Comparison of ENCODE assay signal across 1 cellular context in the genomic region with DNA sequence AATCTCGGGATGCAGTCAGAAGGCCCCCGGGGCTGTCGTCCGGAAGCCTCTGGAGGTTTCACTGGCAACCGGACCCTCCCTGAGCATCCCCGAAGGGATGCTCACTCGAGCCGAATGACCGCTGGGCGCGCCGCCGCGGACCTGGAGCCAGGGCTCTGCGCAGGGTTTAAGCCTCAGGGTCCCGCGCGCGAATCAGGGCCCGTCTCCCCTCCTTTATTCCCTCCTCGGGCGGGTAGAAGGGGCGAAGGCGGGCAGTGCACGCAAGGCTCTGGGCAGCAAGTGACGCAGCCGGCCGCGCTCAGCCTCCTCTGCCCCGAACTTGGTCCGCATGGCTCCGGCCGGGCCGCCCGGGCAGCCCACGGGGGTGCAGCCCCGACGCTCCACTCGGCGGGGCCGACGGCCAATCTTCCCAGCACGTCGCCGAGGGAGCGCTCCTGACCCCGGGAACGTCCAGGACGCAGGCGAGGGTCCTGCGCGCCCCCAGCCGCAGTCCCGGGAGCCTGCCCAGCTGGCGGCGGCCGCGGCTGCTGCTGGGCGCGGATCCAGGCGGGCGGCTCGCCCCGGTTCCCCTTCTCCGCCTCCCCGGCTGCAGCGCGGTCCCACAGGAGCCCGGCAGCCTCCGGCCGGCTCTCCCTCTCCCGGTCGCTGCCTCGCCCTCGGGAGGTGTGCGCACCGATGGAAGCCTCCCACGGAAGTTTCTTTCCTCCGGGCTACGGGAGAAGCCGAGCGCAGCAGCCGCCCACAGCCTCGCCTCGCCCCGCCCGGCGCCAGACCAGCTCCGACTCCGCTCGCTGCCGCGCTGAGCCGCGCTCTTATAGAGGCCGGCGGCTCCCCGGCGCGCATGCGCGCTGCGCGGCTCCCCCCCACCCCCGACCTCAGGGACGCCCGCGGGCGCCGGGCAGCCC.
TF ChIP-seq lines count a peak whose summit lies in the region.

SHISA2 (minus strand) TSS at position 786 of the 905 bp plus-strand sequence. CDS start 1,041 bp downstream, outside the sequence.

TF ChIP-seq in HEK293, 187 proteins besides CTCF, POLR2A, EP300 and RAD21 (continued from another document):
- TF ChIP-seq REST (tag by site-specific recombination; IDR thresholded peaks at IDR 0.05) (no peak), ZNF311 (tag by site-specific recombination; IDR thresholded peaks at IDR 0.05; ENCODE audit: borderline replicate concordance) (no peak), ZNF768 (tag by site-specific recombination; IDR thresholded peaks at IDR 0.05) (no peak), ZNF354C (tag by site-specific recombination; IDR thresholded peaks at IDR 0.05; ENCODE audit: borderline replicate concordance, low read depth) (no peak), WT1 (tag by site-specific recombination; IDR thresholded peaks at IDR 0.05) (no peak), ZNF214 (tag by site-specific recombination; IDR thresholded peaks at IDR 0.05; ENCODE audit: borderline replicate concordance) (no peak), KLF10 (tag by site-specific recombination; IDR thresholded peaks at IDR 0.05) (0 out of 2 replicates have a peak, but pooled peaks have one; percentile 29), SP2 (tag by site-specific recombination; IDR thresholded peaks at IDR 0.05) (peak; percentile 23; the same call in 1 of the 2 replicates), ZNF202 (tag by site-specific recombination; IDR thresholded peaks at IDR 0.05; ENCODE audit: borderline replicate concordance) (no peak), ZNF600 (tag by site-specific recombination; IDR thresholded peaks at IDR 0.05) (peak; percentile 87), ZNF670 (tag by site-specific recombination; IDR thresholded peaks at IDR 0.05; ENCODE audit: low read depth) (no peak), ZIC2 (tag by site-specific recombination; IDR thresholded peaks at IDR 0.05) (no peak; the same call in 1 of the 2 replicates), ZNF624 (tag by site-specific recombination; IDR thresholded peaks at IDR 0.05) (no peak), MEIS1 (CRISPR knock-in tag; IDR thresholded peaks at IDR 0.05; ENCODE audit: borderline replicate concordance) (no peak)
- TF ChIP-seq, protein P1, sequence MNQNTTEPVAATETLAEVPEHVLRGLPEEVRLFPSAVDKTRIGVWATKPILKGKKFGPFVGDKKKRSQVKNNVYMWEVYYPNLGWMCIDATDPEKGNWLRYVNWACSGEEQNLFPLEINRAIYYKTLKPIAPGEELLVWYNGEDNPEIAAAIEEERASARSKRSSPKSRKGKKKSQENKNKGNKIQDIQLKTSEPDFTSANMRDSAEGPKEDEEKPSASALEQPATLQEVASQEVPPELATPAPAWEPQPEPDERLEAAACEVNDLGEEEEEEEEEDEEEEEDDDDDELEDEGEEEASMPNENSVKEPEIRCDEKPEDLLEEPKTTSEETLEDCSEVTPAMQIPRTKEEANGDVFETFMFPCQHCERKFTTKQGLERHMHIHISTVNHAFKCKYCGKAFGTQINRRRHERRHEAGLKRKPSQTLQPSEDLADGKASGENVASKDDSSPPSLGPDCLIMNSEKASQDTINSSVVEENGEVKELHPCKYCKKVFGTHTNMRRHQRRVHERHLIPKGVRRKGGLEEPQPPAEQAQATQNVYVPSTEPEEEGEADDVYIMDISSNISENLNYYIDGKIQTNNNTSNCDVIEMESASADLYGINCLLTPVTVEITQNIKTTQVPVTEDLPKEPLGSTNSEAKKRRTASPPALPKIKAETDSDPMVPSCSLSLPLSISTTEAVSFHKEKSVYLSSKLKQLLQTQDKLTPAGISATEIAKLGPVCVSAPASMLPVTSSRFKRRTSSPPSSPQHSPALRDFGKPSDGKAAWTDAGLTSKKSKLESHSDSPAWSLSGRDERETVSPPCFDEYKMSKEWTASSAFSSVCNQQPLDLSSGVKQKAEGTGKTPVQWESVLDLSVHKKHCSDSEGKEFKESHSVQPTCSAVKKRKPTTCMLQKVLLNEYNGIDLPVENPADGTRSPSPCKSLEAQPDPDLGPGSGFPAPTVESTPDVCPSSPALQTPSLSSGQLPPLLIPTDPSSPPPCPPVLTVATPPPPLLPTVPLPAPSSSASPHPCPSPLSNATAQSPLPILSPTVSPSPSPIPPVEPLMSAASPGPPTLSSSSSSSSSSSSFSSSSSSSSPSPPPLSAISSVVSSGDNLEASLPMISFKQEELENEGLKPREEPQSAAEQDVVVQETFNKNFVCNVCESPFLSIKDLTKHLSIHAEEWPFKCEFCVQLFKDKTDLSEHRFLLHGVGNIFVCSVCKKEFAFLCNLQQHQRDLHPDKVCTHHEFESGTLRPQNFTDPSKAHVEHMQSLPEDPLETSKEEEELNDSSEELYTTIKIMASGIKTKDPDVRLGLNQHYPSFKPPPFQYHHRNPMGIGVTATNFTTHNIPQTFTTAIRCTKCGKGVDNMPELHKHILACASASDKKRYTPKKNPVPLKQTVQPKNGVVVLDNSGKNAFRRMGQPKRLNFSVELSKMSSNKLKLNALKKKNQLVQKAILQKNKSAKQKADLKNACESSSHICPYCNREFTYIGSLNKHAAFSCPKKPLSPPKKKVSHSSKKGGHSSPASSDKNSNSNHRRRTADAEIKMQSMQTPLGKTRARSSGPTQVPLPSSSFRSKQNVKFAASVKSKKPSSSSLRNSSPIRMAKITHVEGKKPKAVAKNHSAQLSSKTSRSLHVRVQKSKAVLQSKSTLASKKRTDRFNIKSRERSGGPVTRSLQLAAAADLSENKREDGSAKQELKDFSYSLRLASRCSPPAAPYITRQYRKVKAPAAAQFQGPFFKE (tag by site-specific recombination; IDR thresholded peaks at IDR 0.05; ENCODE audit: borderline replicate concordance): no peak
- TF ChIP-seq, protein P2, sequence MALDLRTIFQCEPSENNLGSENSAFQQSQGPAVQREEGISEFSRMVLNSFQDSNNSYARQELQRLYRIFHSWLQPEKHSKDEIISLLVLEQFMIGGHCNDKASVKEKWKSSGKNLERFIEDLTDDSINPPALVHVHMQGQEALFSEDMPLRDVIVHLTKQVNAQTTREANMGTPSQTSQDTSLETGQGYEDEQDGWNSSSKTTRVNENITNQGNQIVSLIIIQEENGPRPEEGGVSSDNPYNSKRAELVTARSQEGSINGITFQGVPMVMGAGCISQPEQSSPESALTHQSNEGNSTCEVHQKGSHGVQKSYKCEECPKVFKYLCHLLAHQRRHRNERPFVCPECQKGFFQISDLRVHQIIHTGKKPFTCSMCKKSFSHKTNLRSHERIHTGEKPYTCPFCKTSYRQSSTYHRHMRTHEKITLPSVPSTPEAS (tag by site-specific recombination; IDR thresholded peaks at IDR 0.05): no peak
- TF ChIP-seq, protein P3, sequence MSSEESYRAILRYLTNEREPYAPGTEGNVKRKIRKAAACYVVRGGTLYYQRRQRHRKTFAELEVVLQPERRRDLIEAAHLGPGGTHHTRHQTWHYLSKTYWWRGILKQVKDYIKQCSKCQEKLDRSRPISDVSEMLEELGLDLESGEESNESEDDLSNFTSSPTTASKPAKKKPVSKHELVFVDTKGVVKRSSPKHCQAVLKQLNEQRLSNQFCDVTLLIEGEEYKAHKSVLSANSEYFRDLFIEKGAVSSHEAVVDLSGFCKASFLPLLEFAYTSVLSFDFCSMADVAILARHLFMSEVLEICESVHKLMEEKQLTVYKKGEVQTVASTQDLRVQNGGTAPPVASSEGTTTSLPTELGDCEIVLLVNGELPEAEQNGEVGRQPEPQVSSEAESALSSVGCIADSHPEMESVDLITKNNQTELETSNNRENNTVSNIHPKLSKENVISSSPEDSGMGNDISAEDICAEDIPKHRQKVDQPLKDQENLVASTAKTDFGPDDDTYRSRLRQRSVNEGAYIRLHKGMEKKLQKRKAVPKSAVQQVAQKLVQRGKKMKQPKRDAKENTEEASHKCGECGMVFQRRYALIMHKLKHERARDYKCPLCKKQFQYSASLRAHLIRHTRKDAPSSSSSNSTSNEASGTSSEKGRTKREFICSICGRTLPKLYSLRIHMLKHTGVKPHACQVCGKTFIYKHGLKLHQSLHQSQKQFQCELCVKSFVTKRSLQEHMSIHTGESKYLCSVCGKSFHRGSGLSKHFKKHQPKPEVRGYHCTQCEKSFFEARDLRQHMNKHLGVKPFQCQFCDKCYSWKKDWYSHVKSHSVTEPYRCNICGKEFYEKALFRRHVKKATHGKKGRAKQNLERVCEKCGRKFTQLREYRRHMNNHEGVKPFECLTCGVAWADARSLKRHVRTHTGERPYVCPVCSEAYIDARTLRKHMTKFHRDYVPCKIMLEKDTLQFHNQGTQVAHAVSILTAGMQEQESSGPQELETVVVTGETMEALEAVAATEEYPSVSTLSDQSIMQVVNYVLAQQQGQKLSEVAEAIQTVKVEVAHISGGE (tag by site-specific recombination; conservative IDR thresholded peaks at IDR 0.05; ENCODE audit: low read depth): no peak; the same call in 1 of the 2 replicates
TF ChIP-seq in HEK293: peak in this region for 23.
